In the genomic region with DNA sequence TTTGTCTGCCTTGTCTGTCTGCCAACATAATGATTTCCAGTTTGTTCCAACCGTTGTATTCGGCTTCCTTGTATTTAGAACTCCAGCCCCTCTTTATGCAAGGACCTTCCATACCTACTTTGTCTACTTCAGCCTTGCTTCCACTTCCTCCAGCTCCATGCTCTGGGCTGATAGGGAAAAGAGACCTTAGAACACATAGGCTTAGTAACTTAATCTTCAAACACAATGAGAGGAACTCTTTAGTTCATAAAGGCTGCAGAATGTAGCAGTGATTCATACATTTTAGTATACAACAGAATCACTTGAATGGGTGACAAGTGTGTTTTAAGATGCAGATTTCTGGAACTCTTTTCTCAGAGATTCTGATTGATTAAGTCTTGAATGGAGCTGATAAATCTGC, we compare ENCODE assay signal across 28 cellular contexts.
"Had no signal": no experiment of that assay in that cellular context is flagged by ENCODE, and none has a peak within 500 bp of the region (broad histone marks: within the 10 kb centered on the region; RNA-seq: fewer than 3 reads in every experiment).

No MANE protein-coding gene starts in this region.

- H3K4me3 ChIP-seq: cardiac muscle cell, MG63 had no signal

- H3K27ac Mint-ChIP-seq: activated CD4-positive, alpha-beta memory T cell treated with anti-CD3 and anti-CD28 coated beads for 36 hours; activated CD4-positive, alpha-beta T cell treated with anti-CD3 and anti-CD28 coated beads, Interleukin-2, amount 10 ng/mL, durations not matched to agents 7 days and 5 days; activated naive CD4-positive, alpha-beta T cell treated with anti-CD3 and anti-CD28 coated beads, Interleukin-2, amount 10 ng/mL, durations not matched to agents 7 days and 5 days; activated naive CD8-positive, alpha-beta T cell treated with anti-CD3 and anti-CD28 coated beads for 36 hours; activated T-cell treated with anti-CD3 and anti-CD28 coated beads, Interleukin-2, amount 50 U/mL, for 72 hours; activated T-helper 2 cell treated with anti-CD3 and anti-CD28 coated beads, Interferon-gamma antibody, Interleukin-2, Interleukin-4, amounts not matched to agents 10 μg/mL and 5 μg/mL and 100 μg/mL, durations not matched to agents 14 hours and 24 hours and 36 hours had no signal

- H3K27me3 Mint-ChIP-seq: activated naive CD8-positive, alpha-beta T cell treated with anti-CD3 and anti-CD28 coated beads for 36 hours had no signal

- ATAC-seq: activated T-cell treated with anti-CD3 and anti-CD28 coated beads, Interleukin-2, amount 50 U/mL, for 72 hours had no signal

- H3K36me3 ChIP-seq: brain microvascular endothelial cell, cardiac muscle cell had no signal

- H3K27me3 ChIP-seq: brain microvascular endothelial cell, cardiac muscle cell, MG63 had no signal

- H3K36me3 Mint-ChIP-seq: activated CD4-positive, alpha-beta memory T cell treated with anti-CD3 and anti-CD28 coated beads for 36 hours; activated naive CD4-positive, alpha-beta T cell treated with anti-CD3 and anti-CD28 coated beads, Interleukin-2, amount 10 ng/mL, durations not matched to agents 7 days and 5 days; activated naive CD8-positive, alpha-beta T cell treated with anti-CD3 and anti-CD28 coated beads for 36 hours had no signal

- H3K27ac ChIP-seq: brain microvascular endothelial cell, cardiac muscle cell, VCaP had no signal

- H3K4me3 Mint-ChIP-seq: activated CD4-positive, alpha-beta memory T cell treated with anti-CD3 and anti-CD28 coated beads for 36 hours; activated CD4-positive, alpha-beta T cell treated with anti-CD3 and anti-CD28 coated beads, Interleukin-2, amount 10 ng/mL, durations not matched to agents 7 days and 5 days; activated naive CD4-positive, alpha-beta T cell treated with anti-CD3 and anti-CD28 coated beads, Interleukin-2, amount 10 ng/mL, durations not matched to agents 7 days and 5 days; activated naive CD8-positive, alpha-beta T cell treated with anti-CD3 and anti-CD28 coated beads for 36 hours; activated T-cell treated with anti-CD3 and anti-CD28 coated beads, Interleukin-2, amount 50 U/mL, for 72 hours had no signal

- DNase-seq: activated CD4-positive, alpha-beta memory T cell treated with anti-CD3 and anti-CD28 coated beads for 36 hours; activated CD4-positive, alpha-beta T cell treated with anti-CD3 and anti-CD28 coated beads, Interleukin-2, amount 10 ng/mL, durations not matched to agents 7 days and 5 days; activated CD4-positive, CD25-positive, alpha-beta regulatory T cell; activated CD8-positive, alpha-beta memory T cell treated with anti-CD3 and anti-CD28 coated beads for 24 hours; activated gamma-delta T cell treated with Interleukin-2 at 50 U/mL for 16 hours; activated naive CD4-positive, alpha-beta T cell treated with anti-CD3 and anti-CD28 coated beads, Interleukin-2, amount 10 ng/mL, durations not matched to agents 7 days and 5 days; activated naive CD8-positive, alpha-beta T cell treated with anti-CD3 and anti-CD28 coated beads for 36 hours; activated T-cell treated with anti-CD3 and anti-CD28 coated beads for 4 hours; activated T-cell treated with anti-CD3 and anti-CD28 coated beads, Interleukin-2, amount 50 U/mL, for 72 hours; brain microvascular endothelial cell; MG63; MV-4-11; NCI-H1092 treated with DMSO at 0.1 percent for 48 hours; NCI-H1417 treated with DMSO at 0.1 percent for 48 hours; NCI-H1694; NCI-H2029; NCI-H2107; NCI-H2171 treated with DMSO at 0.1 percent for 48 hours; NCI-H226; NCI-H510A; NCI-H526 treated with DMSO at 0.1 percent for 48 hours; NCI-H82; SIG-M5; T-helper 2 cell; T1000 had no signal

- H3K9me3 Mint-ChIP-seq: activated CD4-positive, alpha-beta memory T cell treated with anti-CD3 and anti-CD28 coated beads for 36 hours; activated CD4-positive, alpha-beta T cell treated with anti-CD3 and anti-CD28 coated beads, Interleukin-2, amount 10 ng/mL, durations not matched to agents 7 days and 5 days; activated naive CD4-positive, alpha-beta T cell treated with anti-CD3 and anti-CD28 coated beads, Interleukin-2, amount 10 ng/mL, durations not matched to agents 7 days and 5 days; activated naive CD8-positive, alpha-beta T cell treated with anti-CD3 and anti-CD28 coated beads for 36 hours; activated T-cell treated with anti-CD3 and anti-CD28 coated beads, Interleukin-2, amount 50 U/mL, for 72 hours; activated T-helper 2 cell treated with anti-CD3 and anti-CD28 coated beads, Interferon-gamma antibody, Interleukin-2, Interleukin-4, amounts not matched to agents 10 μg/mL and 5 μg/mL and 100 μg/mL, durations not matched to agents 14 hours and 24 hours and 36 hours had no signal

- H3K9me3 ChIP-seq: MG63 had no signal
